ENCODE assay signal across 19 cellular contexts in the genomic region with DNA sequence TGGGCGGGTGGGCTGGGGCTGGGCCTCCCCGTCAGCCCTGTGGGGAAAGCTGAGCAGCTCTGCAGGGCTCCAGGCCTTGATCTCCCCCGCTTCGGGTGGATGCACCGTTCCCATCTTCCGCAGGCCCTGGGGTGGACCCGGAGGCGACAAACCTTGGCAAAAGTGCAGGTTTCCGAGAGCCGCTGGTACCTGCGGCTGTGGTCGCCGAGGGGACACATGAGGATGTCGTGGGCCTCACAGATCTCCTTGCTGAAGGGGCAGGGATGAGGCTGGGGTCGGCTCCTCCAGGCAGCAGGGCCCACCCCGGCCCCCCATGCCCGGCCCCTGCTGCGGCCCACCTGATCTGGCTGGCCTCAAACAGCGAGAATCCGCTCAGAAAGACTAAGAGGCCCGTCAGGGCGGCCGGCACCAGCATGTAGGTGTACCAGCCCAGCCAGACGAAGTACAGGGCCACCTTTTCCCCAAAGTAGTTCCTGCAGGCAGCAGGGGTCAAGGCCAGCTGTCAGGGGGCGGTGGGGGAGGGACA. TPM values are rescaled to one million over a fixed set of nuclear protein-coding genes. Genes with fewer than 3 reads are reported as not detected.
DNase-seq lines count a peak whose midpoint lies in the region; ATAC-seq, FAIRE-seq and TF ChIP-seq lines count a peak whose summit lies in the region.
"Had no signal": no experiment of that assay in that cellular context is flagged by ENCODE, and none has a peak within 500 bp of the region (broad histone marks: within the 10 kb centered on the region; RNA-seq: fewer than 3 reads in every experiment).

No MANE protein-coding gene starts in this region.

- no peak overlapping the region for H3K4me2 ChIP-seq in A549
- H3K4me2 ChIP-seq: BLaER1 treated with 17β-estradiol and CSF1 and Interleukin-3, amounts not matched to agents 10 nM and 100 nM; PC-9 had no signal

- TF ChIP-seq CTCF in A549 (IDR thresholded peaks at IDR 0.05), result no peak

- POLR2A ChIA-PET in A549 (lab: Yijun Ruan, JAX), result no interaction called here

- CTCF ChIA-PET in A549 (lab: Yijun Ruan, JAX), result interaction anchor here (0.6 to 4.7 kb wide), 2 partner anchors 19 to 33 kb away, joined by 4 to 29 read pairs; no protein-coding TSS in a partner anchor

- no peak overlapping the region for H3K27ac ChIP-seq in A549
- H3K27ac ChIP-seq: BLaER1 treated with 17β-estradiol and CSF1 and Interleukin-3, amounts not matched to agents 10 nM and 100 nM; PC-9 had no signal

- H3K9me3 ChIP-seq in A549, result no peaks in the 10 kb centered on the region
- H3K9me3 ChIP-seq: BLaER1 treated with 17β-estradiol and CSF1 and Interleukin-3, amounts not matched to agents 10 nM and 100 nM had no signal

- 31% methylated on average over 15 of the region's 25 CpGs for WGBS in A549 (ENCODE audit: missing lambda C conversion rate)

- TF ChIP-seq EP300 in A549 (IDR thresholded peaks at IDR 0.05), result no peak

- intact Hi-C loops in posterior vena cava (cut with DNase I), result no loop called here

- DNase-seq in NCI-H748 (lab: John Stamatoyannopoulos, UW; ENCODE audit: unreplicated experiment) (peak; percentile 14), NCI-H748 treated with DMSO at 0.1 percent for 48 hours (lab: John Stamatoyannopoulos, UW) (no peak), A549 (ENCODE audit: low read depth in 1 of 2, low spot score in 1 of 2) (peak in 1 of 2 experiments; percentile 58), NCI-H69 (lab: John Stamatoyannopoulos, UW) (peak; percentile 15), iPS-NIHi7 (ENCODE audit: extremely low spot score) (peak; percentile 57), posterior vena cava (ENCODE audit: low spot score) (no peak)
- DNase-seq: 8988T, KBM-7, MV-4-11, NCI-H1417 treated with DMSO at 0.1 percent for 48 hours, NCI-H2171, NCI-H446 treated with DMSO at 0.1 percent for 48 hours, NCI-H82, PC-9, SHP77 had no signal

- H3K4me3 ChIP-seq in A549, result no peak overlapping the region
- H3K4me3 ChIP-seq: BLaER1 treated with 17β-estradiol and CSF1 and Interleukin-3, amounts not matched to agents 10 nM and 100 nM; PC-9 had no signal

- peak; percentile 27 to 58; a peak in 4 of 6 replicates for ATAC-seq in A549
- no peak for ATAC-seq in GM21381 (IDR thresholded peaks at IDR 0.05; ENCODE audit: unreplicated experiment)
- no peak for ATAC-seq in HG02938 (IDR thresholded peaks at IDR 0.05; ENCODE audit: unreplicated experiment)

- no peak for TF ChIP-seq POLR2A in A549 (IDR thresholded peaks at IDR 0.05; ENCODE audit: low read length)

- peaks cover 5% of the 10 kb centered on the region; the same call in 1 of the 3 replicates for H3K4me1 ChIP-seq in A549
- H3K4me1 ChIP-seq: BLaER1 treated with 17β-estradiol and CSF1 and Interleukin-3, amounts not matched to agents 10 nM and 100 nM had no signal

- TF ChIP-seq RAD21 in A549 (conservative IDR thresholded peaks at IDR 0.05 in 1 of 2, IDR thresholded peaks at IDR 0.05 in 1 of 2), result no peak

- no peak for FAIRE-seq in A549 (lab: Jason Lieb, UNC)
- FAIRE-seq: H54 had no signal

TF ChIP-seq in A549, 52 proteins besides CTCF, POLR2A, EP300 and RAD21:
- TF ChIP-seq FOSL2 (IDR thresholded peaks at IDR 0.05), result no peak
- no peak for TF ChIP-seq FOSL2 (CRISPR knock-in tag; IDR thresholded peaks at IDR 0.05)
TF ChIP-seq in A549: peak in this region for 0.

RNA-seq across cellular contexts. Expression of gene ANO9, which starts 11.8 kb away (rescaled TPM):
- polyA plus RNA-seq in A549 (2011; rRNA removed), result 0.66 and 0.70 TPM in 2 replicates
- polyA plus RNA-seq in A549 (2012; cell fraction: cytosol; rRNA removed), result 0.26 and 0.32 TPM in 2 replicates
- polyA plus RNA-seq in A549 (2012; cell fraction: nucleus; rRNA removed), result 6.3 and 6.6 TPM in 2 replicates
- 0.50 to 0.55 TPM (median 0.51 TPM) in 3 replicates for polyA plus RNA-seq in A549 (2017; fragmentation: RNase III; extraction: RNeasy Plus Mini Kit Qiagen cat#74134 plus additional on column Dnase treatment)
- polyA minus RNA-seq in A549 (2011; rRNA and poly(A)+ RNA removed), result 0.44 and 0.58 TPM in 2 replicates
- under 1 TPM; 0.57 to 0.93 TPM for total RNA-seq in posterior vena cava

RNA-seq across cellular contexts. Expression of gene SIGIRR, which starts 15.2 kb away (rescaled TPM):
- 27.7 and 27.8 TPM in 2 replicates for polyA plus RNA-seq in A549 (2011; rRNA removed)
- 72.5 and 84.6 TPM in 2 replicates for polyA plus RNA-seq in A549 (2012; cell fraction: cytosol; rRNA removed)
- 85.6 and 86.4 TPM in 2 replicates for polyA plus RNA-seq in A549 (2012; cell fraction: nucleus; rRNA removed)
- 56.6 to 66.4 TPM (median 58.6 TPM) in 3 replicates for polyA plus RNA-seq in A549 (2017; fragmentation: RNase III; extraction: RNeasy Plus Mini Kit Qiagen cat#74134 plus additional on column Dnase treatment)
- polyA minus RNA-seq in A549 (2011; rRNA and poly(A)+ RNA removed), result 5.3 and 13.2 TPM in 2 replicates
- total RNA-seq in posterior vena cava, result 10 to 100 TPM; 30.7 to 45.2 TPM

RNA-seq across cellular contexts. Expression of gene PTDSS2, which starts 20.1 kb away (rescaled TPM):
- 23.4 and 28.9 TPM in 2 replicates for polyA plus RNA-seq in A549 (2011; rRNA removed)
- 43.5 and 48.7 TPM in 2 replicates for polyA plus RNA-seq in A549 (2012; cell fraction: cytosol; rRNA removed)
- 275 TPM in 2 replicates for polyA plus RNA-seq in A549 (2012; cell fraction: nucleus; rRNA removed)
- 34.3 to 39.4 TPM (median 38.9 TPM) in 3 replicates for polyA plus RNA-seq in A549 (2017; fragmentation: RNase III; extraction: RNeasy Plus Mini Kit Qiagen cat#74134 plus additional on column Dnase treatment)
- polyA minus RNA-seq in A549 (2011; rRNA and poly(A)+ RNA removed), result 40.7 and 47.5 TPM in 2 replicates
- total RNA-seq in posterior vena cava, result 10 to 100 TPM; 16.3 to 16.7 TPM

RNA-seq across cellular contexts. Expression of gene PKP3, which starts 36.0 kb away (rescaled TPM):
- polyA plus RNA-seq in A549 (2011; rRNA removed), result 12.1 and 13.9 TPM in 2 replicates
- 29.6 and 41.7 TPM in 2 replicates for polyA plus RNA-seq in A549 (2012; cell fraction: cytosol; rRNA removed)
- polyA plus RNA-seq in A549 (2012; cell fraction: nucleus; rRNA removed), result 51.5 and 77.9 TPM in 2 replicates
- polyA plus RNA-seq in A549 (2017; fragmentation: RNase III; extraction: RNeasy Plus Mini Kit Qiagen cat#74134 plus additional on column Dnase treatment), result 22.3 to 25.9 TPM (median 23.4 TPM) in 3 replicates
- polyA minus RNA-seq in A549 (2011; rRNA and poly(A)+ RNA removed), result 21.8 and 27.1 TPM in 2 replicates
- total RNA-seq in posterior vena cava, result under 1 TPM in 1 of 2 donors, not detected in 1; 0.10 TPM

Comparison
In these comparisons a context has a peak if more than half of its experiments do, and no peak if none do; other contexts are left out.
1. DNase-seq: peak in NCI-H748 (single experiment), NCI-H69 (single experiment) and iPS-NIHi7 (single experiment); none in NCI-H748 treated with DMSO at 0.1 percent for 48 hours (single experiment) and posterior vena cava (single experiment).
2. ATAC-seq: peak in A549 (2 of 2); none in GM21381 (single experiment) and HG02938 (single experiment).